ENCODE assay signal across 1 cellular context in the genomic region with DNA sequence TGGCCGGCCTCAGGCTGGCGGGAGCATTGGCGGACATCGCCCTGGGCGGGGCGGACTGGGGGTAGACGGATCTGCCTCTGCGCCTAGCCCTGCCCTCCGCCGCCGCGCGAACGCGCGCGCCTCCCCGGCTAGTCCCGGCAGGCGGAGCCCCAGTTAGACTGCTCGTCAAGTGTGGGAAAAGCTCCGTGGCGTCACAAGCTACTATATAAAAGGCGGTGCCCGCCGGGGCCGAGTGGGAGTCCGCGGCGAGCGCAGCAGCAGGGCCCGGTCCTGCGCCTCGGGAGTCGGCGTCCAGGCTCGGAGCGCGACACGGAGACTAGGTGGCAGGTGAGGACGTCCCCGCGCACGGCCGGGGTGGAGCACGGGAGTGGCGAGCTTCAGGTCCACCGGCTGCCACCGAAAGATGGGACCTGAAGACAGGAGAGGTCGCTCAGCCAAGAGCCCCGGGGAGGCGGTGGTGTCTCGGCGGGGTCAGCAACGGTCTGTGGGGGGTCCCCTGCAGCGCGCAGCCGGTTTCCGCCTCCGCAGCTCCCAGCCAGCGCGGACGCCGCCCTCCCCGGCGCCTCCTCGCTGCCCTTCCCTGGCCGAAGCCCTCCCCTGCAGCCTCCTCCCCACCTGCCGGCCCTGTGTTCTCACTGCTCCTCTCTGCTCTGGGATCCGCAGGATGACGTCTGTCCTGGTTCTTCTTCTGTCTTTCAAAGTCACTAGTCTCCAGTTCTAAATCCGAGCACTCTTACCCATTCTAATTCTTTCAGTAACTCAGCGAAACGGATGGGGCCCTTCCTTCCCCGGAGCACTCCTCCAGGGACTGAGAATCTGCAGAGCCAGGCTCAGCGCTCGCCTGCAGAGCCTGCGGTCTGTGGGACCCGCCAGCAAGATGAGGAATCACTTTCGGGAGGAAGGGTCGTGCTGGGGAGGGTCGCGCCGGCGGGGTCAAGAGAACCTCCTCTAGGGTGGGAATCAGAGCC.
TF ChIP-seq lines count a peak whose summit lies in the region.

No MANE protein-coding gene starts in this region.

TF ChIP-seq in K562, 482 proteins besides CTCF, POLR2A, EP300 and RAD21 (continued from another document and continues in another):
- TF ChIP-seq ZNF316 (IDR thresholded peaks at IDR 0.05) (0 out of 2 replicates have a peak, but pooled peaks have one; percentile 3), HNRNPLL (IDR thresholded peaks at IDR 0.05; ENCODE audit: low read depth, low read length, poor library complexity, severe bottlenecking) (peak; percentile 48), TSC22D4 (tag; IDR thresholded peaks at IDR 0.05) (no peak), TARDBP (IDR thresholded peaks at IDR 0.05) (peak; percentile 90), SRSF1 (IDR thresholded peaks at IDR 0.05; ENCODE audit: low read depth, low read length) (no peak; the same call in 1 of the 2 replicates), KLF6 (CRISPR knock-in tag; IDR thresholded peaks at IDR 0.05; ENCODE audit: borderline replicate concordance) (peak; percentile 34; the same call in 1 of the 2 replicates), ZNF212 (CRISPR knock-in tag; IDR thresholded peaks at IDR 0.05) (no peak), ZNF133 (CRISPR knock-in tag; IDR thresholded peaks at IDR 0.05) (no peak), RUNX1 (IDR thresholded peaks at IDR 0.05; ENCODE audit: low read depth) (no peak), ZNF77 (CRISPR knock-in tag; IDR thresholded peaks at IDR 0.05) (no peak), BRCA1 (IDR thresholded peaks at IDR 0.05) (no peak), BRCA1 (CRISPR knock-in tag; IDR thresholded peaks at IDR 0.05) (no peak), STAT5A (IDR thresholded peaks at IDR 0.05; ENCODE audit: borderline replicate concordance, low read length) (no peak), TAF1 (IDR thresholded peaks at IDR 0.05; ENCODE audit: control insufficient read depth, extremely low read depth, insufficient read depth, low read length, severe bottlenecking) (peak; percentile 59), CBFA2T3 (IDR thresholded peaks at IDR 0.05) (no peak; the same call in 1 of the 2 replicates), ZBTB1 (CRISPR knock-in tag; IDR thresholded peaks at IDR 0.05; ENCODE audit: borderline replicate concordance, low read depth) (peak; percentile 59; the same call in 1 of the 2 replicates), ETV1 (tag; conservative IDR thresholded peaks at IDR 0.05; ENCODE audit: low read depth) (no peak), ZNF197 (CRISPR knock-in tag; IDR thresholded peaks at IDR 0.05; ENCODE audit: low read depth) (no peak), L3MBTL2 (IDR thresholded peaks at IDR 0.05) (peak; percentile 80), U2AF1 (optimal IDR thresholded peaks at IDR 0.05; ENCODE audit: low read depth, low read length) (peak; percentile 71), RBM25 (IDR thresholded peaks at IDR 0.05; ENCODE audit: low read depth, low read length, severe bottlenecking) (no peak), ZNF324 (CRISPR knock-in tag; IDR thresholded peaks at IDR 0.05) (no peak), SNRNP70 (optimal IDR thresholded peaks at IDR 0.05; ENCODE audit: low read depth, low read length) (no peak), GABPA (tag; conservative IDR thresholded peaks at IDR 0.05; ENCODE audit: low read depth) (no peak), ELF2 (CRISPR knock-in tag; IDR thresholded peaks at IDR 0.05) (no peak), MAFK (IDR thresholded peaks at IDR 0.05; ENCODE audit: low read length) (no peak), ZNF384 (IDR thresholded peaks at IDR 0.05; ENCODE audit: low read depth, low read length) (no peak), CHCHD3 (CRISPR knock-in tag; IDR thresholded peaks at IDR 0.05) (no peak), ZFP30 (CRISPR knock-in tag; IDR thresholded peaks at IDR 0.05; ENCODE audit: borderline replicate concordance) (no peak), TEAD1 (CRISPR knock-in tag; IDR thresholded peaks at IDR 0.05) (peak; percentile 38 to 89; a peak in 3 of 4 replicates), MAFF (IDR thresholded peaks at IDR 0.05; ENCODE audit: low read length) (no peak), POLR2H (tag; IDR thresholded peaks at IDR 0.05; ENCODE audit: low read depth) (peak; percentile 85), ZC3H11A (IDR thresholded peaks at IDR 0.05; ENCODE audit: low read depth, low read length) (no peak), NR1H2 (CRISPR knock-in tag; IDR thresholded peaks at IDR 0.05) (no peak), PHF21A (IDR thresholded peaks at IDR 0.05; ENCODE audit: borderline replicate concordance, low read depth) (no peak), ZNF224 (CRISPR knock-in tag; IDR thresholded peaks at IDR 0.05) (no peak), MTA2 (IDR thresholded peaks at IDR 0.05; ENCODE audit: low read depth) (0 out of 2 replicates have a peak, but pooled peaks have one; percentile 8), ZEB2 (IDR thresholded peaks at IDR 0.05) (peak; percentile 79; the same call in 1 of the 2 replicates), SMARCA4 (IDR thresholded peaks at IDR 0.05) (no peak), GATAD2A (IDR thresholded peaks at IDR 0.05) (peak; percentile 72), ZFX (CRISPR knock-in tag; IDR thresholded peaks at IDR 0.05) (peak; percentile 95), ZNF75A (CRISPR knock-in tag; IDR thresholded peaks at IDR 0.05) (peak; percentile 100), PTRF (tag; IDR thresholded peaks at IDR 0.05) (no peak), MCM5 (IDR thresholded peaks at IDR 0.05; ENCODE audit: low read depth) (no peak), ZNF589 (CRISPR knock-in tag; IDR thresholded peaks at IDR 0.05; ENCODE audit: low read depth) (no peak), PPARD (CRISPR knock-in tag; IDR thresholded peaks at IDR 0.05) (no peak), HDAC3 (IDR thresholded peaks at IDR 0.05; ENCODE audit: borderline replicate concordance, partially characterized antibody) (no peak), SMAD3 (CRISPR knock-in tag; conservative IDR thresholded peaks at IDR 0.05) (no peak)
- TF ChIP-seq, protein P1, sequence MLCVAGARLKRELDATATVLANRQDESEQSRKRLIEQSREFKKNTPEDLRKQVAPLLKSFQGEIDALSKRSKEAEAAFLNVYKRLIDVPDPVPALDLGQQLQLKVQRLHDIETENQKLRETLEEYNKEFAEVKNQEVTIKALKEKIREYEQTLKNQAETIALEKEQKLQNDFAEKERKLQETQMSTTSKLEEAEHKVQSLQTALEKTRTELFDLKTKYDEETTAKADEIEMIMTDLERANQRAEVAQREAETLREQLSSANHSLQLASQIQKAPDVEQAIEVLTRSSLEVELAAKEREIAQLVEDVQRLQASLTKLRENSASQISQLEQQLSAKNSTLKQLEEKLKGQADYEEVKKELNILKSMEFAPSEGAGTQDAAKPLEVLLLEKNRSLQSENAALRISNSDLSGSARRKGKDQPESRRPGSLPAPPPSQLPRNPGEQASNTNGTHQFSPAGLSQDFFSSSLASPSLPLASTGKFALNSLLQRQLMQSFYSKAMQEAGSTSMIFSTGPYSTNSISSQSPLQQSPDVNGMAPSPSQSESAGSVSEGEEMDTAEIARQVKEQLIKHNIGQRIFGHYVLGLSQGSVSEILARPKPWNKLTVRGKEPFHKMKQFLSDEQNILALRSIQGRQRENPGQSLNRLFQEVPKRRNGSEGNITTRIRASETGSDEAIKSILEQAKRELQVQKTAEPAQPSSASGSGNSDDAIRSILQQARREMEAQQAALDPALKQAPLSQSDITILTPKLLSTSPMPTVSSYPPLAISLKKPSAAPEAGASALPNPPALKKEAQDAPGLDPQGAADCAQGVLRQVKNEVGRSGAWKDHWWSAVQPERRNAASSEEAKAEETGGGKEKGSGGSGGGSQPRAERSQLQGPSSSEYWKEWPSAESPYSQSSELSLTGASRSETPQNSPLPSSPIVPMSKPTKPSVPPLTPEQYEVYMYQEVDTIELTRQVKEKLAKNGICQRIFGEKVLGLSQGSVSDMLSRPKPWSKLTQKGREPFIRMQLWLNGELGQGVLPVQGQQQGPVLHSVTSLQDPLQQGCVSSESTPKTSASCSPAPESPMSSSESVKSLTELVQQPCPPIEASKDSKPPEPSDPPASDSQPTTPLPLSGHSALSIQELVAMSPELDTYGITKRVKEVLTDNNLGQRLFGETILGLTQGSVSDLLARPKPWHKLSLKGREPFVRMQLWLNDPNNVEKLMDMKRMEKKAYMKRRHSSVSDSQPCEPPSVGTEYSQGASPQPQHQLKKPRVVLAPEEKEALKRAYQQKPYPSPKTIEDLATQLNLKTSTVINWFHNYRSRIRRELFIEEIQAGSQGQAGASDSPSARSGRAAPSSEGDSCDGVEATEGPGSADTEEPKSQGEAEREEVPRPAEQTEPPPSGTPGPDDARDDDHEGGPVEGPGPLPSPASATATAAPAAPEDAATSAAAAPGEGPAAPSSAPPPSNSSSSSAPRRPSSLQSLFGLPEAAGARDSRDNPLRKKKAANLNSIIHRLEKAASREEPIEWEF (CRISPR knock-in tag; IDR thresholded peaks at IDR 0.05), result no peak
- TF ChIP-seq, protein P2, sequence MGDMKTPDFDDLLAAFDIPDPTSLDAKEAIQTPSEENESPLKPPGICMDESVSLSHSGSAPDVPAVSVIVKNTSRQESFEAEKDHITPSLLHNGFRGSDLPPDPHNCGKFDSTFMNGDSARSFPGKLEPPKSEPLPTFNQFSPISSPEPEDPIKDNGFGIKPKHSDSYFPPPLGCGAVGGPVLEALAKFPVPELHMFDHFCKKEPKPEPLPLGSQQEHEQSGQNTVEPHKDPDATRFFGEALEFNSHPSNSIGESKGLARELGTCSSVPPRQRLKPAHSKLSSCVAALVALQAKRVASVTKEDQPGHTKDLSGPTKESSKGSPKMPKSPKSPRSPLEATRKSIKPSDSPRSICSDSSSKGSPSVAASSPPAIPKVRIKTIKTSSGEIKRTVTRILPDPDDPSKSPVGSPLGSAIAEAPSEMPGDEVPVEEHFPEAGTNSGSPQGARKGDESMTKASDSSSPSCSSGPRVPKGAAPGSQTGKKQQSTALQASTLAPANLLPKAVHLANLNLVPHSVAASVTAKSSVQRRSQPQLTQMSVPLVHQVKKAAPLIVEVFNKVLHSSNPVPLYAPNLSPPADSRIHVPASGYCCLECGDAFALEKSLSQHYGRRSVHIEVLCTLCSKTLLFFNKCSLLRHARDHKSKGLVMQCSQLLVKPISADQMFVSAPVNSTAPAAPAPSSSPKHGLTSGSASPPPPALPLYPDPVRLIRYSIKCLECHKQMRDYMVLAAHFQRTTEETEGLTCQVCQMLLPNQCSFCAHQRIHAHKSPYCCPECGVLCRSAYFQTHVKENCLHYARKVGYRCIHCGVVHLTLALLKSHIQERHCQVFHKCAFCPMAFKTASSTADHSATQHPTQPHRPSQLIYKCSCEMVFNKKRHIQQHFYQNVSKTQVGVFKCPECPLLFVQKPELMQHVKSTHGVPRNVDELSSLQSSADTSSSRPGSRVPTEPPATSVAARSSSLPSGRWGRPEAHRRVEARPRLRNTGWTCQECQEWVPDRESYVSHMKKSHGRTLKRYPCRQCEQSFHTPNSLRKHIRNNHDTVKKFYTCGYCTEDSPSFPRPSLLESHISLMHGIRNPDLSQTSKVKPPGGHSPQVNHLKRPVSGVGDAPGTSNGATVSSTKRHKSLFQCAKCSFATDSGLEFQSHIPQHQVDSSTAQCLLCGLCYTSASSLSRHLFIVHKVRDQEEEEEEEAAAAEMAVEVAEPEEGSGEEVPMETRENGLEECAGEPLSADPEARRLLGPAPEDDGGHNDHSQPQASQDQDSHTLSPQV (IDR thresholded peaks at IDR 0.05), result peak; percentile 19; the same call in 1 of the 2 replicates
- TF ChIP-seq, protein P3, sequence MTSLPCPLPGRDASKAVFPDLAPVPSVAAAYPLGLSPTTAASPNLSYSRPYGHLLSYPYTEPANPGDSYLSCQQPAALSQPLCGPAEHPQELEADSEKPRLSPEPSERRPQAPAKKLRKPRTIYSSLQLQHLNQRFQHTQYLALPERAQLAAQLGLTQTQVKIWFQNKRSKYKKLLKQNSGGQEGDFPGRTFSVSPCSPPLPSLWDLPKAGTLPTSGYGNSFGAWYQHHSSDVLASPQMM (CRISPR knock-in tag; IDR thresholded peaks at IDR 0.05), result no peak
- TF ChIP-seq, protein P4, sequence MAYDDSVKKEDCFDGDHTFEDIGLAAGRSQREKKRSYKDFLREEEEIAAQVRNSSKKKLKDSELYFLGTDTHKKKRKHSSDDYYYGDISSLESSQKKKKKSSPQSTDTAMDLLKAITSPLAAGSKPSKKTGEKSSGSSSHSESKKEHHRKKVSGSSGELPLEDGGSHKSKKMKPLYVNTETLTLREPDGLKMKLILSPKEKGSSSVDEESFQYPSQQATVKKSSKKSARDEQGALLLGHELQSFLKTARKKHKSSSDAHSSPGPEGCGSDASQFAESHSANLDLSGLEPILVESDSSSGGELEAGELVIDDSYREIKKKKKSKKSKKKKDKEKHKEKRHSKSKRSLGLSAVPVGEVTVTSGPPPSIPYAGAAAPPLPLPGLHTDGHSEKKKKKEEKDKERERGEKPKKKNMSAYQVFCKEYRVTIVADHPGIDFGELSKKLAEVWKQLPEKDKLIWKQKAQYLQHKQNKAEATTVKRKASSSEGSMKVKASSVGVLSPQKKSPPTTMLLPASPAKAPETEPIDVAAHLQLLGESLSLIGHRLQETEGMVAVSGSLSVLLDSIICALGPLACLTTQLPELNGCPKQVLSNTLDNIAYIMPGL (CRISPR knock-in tag; IDR thresholded peaks at IDR 0.05), result peak; percentile 88
- TF ChIP-seq, protein P5, sequence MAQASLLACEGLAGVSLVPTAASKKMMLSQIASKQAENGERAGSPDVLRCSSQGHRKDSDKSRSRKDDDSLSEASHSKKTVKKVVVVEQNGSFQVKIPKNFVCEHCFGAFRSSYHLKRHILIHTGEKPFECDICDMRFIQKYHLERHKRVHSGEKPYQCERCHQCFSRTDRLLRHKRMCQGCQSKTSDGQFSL (CRISPR knock-in tag; IDR thresholded peaks at IDR 0.05), result no peak
- TF ChIP-seq, protein P5 (tag; IDR thresholded peaks at IDR 0.05), result 0 out of 4 replicates have a peak, but pooled peaks of 1 of the 2 experiments have one; percentile 38
- TF ChIP-seq, protein P6, sequence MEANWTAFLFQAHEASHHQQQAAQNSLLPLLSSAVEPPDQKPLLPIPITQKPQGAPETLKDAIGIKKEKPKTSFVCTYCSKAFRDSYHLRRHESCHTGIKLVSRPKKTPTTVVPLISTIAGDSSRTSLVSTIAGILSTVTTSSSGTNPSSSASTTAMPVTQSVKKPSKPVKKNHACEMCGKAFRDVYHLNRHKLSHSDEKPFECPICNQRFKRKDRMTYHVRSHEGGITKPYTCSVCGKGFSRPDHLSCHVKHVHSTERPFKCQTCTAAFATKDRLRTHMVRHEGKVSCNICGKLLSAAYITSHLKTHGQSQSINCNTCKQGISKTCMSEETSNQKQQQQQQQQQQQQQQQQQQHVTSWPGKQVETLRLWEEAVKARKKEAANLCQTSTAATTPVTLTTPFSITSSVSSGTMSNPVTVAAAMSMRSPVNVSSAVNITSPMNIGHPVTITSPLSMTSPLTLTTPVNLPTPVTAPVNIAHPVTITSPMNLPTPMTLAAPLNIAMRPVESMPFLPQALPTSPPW (CRISPR knock-in tag; IDR thresholded peaks at IDR 0.05), result peak; percentile 35
- TF ChIP-seq, protein P7, sequence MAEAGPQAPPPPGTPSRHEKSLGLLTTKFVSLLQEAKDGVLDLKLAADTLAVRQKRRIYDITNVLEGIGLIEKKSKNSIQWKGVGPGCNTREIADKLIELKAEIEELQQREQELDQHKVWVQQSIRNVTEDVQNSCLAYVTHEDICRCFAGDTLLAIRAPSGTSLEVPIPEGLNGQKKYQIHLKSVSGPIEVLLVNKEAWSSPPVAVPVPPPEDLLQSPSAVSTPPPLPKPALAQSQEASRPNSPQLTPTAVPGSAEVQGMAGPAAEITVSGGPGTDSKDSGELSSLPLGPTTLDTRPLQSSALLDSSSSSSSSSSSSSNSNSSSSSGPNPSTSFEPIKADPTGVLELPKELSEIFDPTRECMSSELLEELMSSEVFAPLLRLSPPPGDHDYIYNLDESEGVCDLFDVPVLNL (CRISPR knock-in tag; IDR thresholded peaks at IDR 0.05; ENCODE audit: low read depth), result peak; percentile 69; the same call in 1 of the 2 replicates
